Comparison of ENCODE assay signal across 13 cellular contexts in genomic region chr5:172280937-172281336, GRCh38. TPM values are rescaled to one million over a fixed set of nuclear protein-coding genes. Genes with fewer than 3 reads are reported as not detected.
DNase-seq lines count a peak whose midpoint lies in the region; ATAC-seq, FAIRE-seq and TF ChIP-seq lines count a peak whose summit lies in the region.
"Had no signal": no experiment of that assay in that cellular context is flagged by ENCODE, and none has a peak within 500 bp of the region (broad histone marks: within the 10 kb centered on the region; RNA-seq: fewer than 3 reads in every experiment).

No MANE protein-coding gene starts in this region.

- no peak for FAIRE-seq in keratinocyte (lab: Jason Lieb, UNC)

- H3K4me2 ChIP-seq in keratinocyte (ENCODE audit: control insufficient read depth, extremely low read depth, insufficient read depth, low read depth, low read length), result peak overlapping the region; percentile 91
- H3K4me2 ChIP-seq in MM.1S (ENCODE audit: low read depth, low read length), result no peak overlapping the region

- H3K79me2 ChIP-seq in ACC112 (ENCODE audit: control insufficient read depth, insufficient read depth, low read length, unreplicated experiment) (peaks cover 70% of the 10 kb centered on the region), keratinocyte (ENCODE audit: control insufficient read depth, insufficient read depth, low read length) (peaks cover 71% of the 10 kb centered on the region), MM.1S (ENCODE audit: low read length) (peaks cover 40% of the 10 kb centered on the region)

- no peaks in the 10 kb centered on the region for H3K9me2 ChIP-seq in MM.1S (replicated peaks; ENCODE audit: insufficient read depth, low read length)

- CTCF ChIA-PET in HEK293 (lab: Yijun Ruan, JAX), result interaction anchor here (0.6 to 1.1 kb wide), 7 partner anchors 10 to 887 kb away, joined by 3 to 5 read pairs (median 4); no protein-coding TSS in a partner anchor

- no peak for ATAC-seq in HG02678 (IDR thresholded peaks at IDR 0.05; ENCODE audit: unreplicated experiment)
- ATAC-seq: naive thymus-derived CD4-positive, alpha-beta T cell had no signal

- dilution Hi-C loops in keratinocyte (cut with MboI; ENCODE audit: extremely low pct_ligation_motif_present, low sequenced_read_pairs), result no loop called here

- H3K4me3 ChIP-seq in ACC112 (ENCODE audit: low read depth, low read length) (peak overlapping the region; percentile 97), HEK293 (ENCODE audit: low read depth, low read length) (no peak overlapping the region), keratinocyte (ENCODE audit: control insufficient read depth in 2 of 3, extremely low read depth in 1 of 3, insufficient read depth in 2 of 3, low read depth in 1 of 3, low read length in 3 of 3) (peak overlapping the region in 1 of 3 experiments; percentile 98), left ventricle myocardium inferior (no peak overlapping the region), MM.1S (ENCODE audit: low read length) (no peak overlapping the region)
- H3K4me3 ChIP-seq: transverse colon had no signal

- TF ChIP-seq CTCF in HEK293 (tag by site-specific recombination; IDR thresholded peaks at IDR 0.05) (no peak), keratinocyte (optimal IDR thresholded peaks at IDR 0.05 in 1 of 3, IDR thresholded peaks at IDR 0.05 in 1 of 3, conservative IDR thresholded peaks at IDR 0.05 in 1 of 3; ENCODE audit: extremely low read depth in 1 of 3, insufficient read depth in 2 of 3, low read length in 3 of 3) (no peak), left ventricle myocardium inferior (IDR thresholded peaks at IDR 0.05; ENCODE audit: borderline replicate concordance) (no peak), MM.1S (IDR thresholded peaks at IDR 0.05; ENCODE audit: low read length) (no peak)

- H3K9me3 ChIP-seq in HEK293 (ENCODE audit: control insufficient read depth, insufficient read depth, low read depth, low read length), result no peaks in the 10 kb centered on the region
- H3K9me3 ChIP-seq in keratinocyte (ENCODE audit: control insufficient read depth, low read depth, low read length), result no peaks in the 10 kb centered on the region
- no peaks in the 10 kb centered on the region for H3K9me3 ChIP-seq in left ventricle myocardium inferior (replicated peaks)
- no peaks in the 10 kb centered on the region for H3K9me3 ChIP-seq in MM.1S (replicated peaks; ENCODE audit: insufficient read depth, low read length)
- H3K9me3 ChIP-seq: Peyer's patch, transverse colon had no signal

- intact Hi-C loops in left ventricle myocardium inferior (cut with micrococcal nuclease), result loop anchor here (10.0 kb wide), 1 partner anchor 176 kb away; no protein-coding TSS in a partner anchor

- H2AFZ ChIP-seq in ACC112 (ENCODE audit: low read length, unreplicated experiment) (no peak overlapping the region), keratinocyte (ENCODE audit: control insufficient read depth, low read length) (no peak overlapping the region), MM.1S (ENCODE audit: low read length) (no peak overlapping the region)

- H3F3A ChIP-seq in MM.1S (ENCODE audit: insufficient read depth, low read length), result no peaks in the 10 kb centered on the region

- H3K9me1 ChIP-seq in keratinocyte (ENCODE audit: control insufficient read depth, extremely low read depth, insufficient read depth, low read length), result no peaks in the 10 kb centered on the region

- DNase-seq in amniotic stem cell (lab: John Stamatoyannopoulos, UW) (peak; percentile 43), keratinocyte (ENCODE audit: low read depth, low spot score) (no peak), cortex of kidney (lab: John Stamatoyannopoulos, UW) (no peak), left ventricle myocardium inferior (no peak), MM.1S (no peak)
- DNase-seq: activated CD4-positive, alpha-beta T cell treated with anti-CD3 and anti-CD28 coated beads for 4 hours; naive thymus-derived CD4-positive, alpha-beta T cell; NCI-H1092; Peyer's patch; transverse colon had no signal

- H3K36me3 ChIP-seq in ACC112 (ENCODE audit: insufficient read depth, low read length) (0 out of 2 replicates have a peak, but pooled peaks cover 5% of the 10 kb centered on the region), HEK293 (ENCODE audit: control insufficient read depth in 2 of 2, insufficient read depth in 1 of 2, low read length in 2 of 2) (peaks cover 0 to 4% of the 10 kb centered on the region in 2 experiments; a peak in 2 of 3 replicates), keratinocyte (ENCODE audit: control insufficient read depth in 2 of 2, extremely low read depth in 1 of 2, insufficient read depth in 2 of 2, low read length in 2 of 2) (peaks cover 2% of the 10 kb centered on the region in 2 experiments), left ventricle myocardium inferior (no peaks in the 10 kb centered on the region), MM.1S (replicated peaks; ENCODE audit: insufficient read depth, low read length) (no peaks in the 10 kb centered on the region)
- H3K36me3 ChIP-seq: Peyer's patch, transverse colon had no signal

- no peaks in the 10 kb centered on the region for H3K27me3 ChIP-seq in ACC112 (ENCODE audit: insufficient read depth, low read length)
- no peaks in the 10 kb centered on the region for H3K27me3 ChIP-seq in keratinocyte (ENCODE audit: control insufficient read depth, extremely low read depth, insufficient read depth, low read length)
- H3K27me3 ChIP-seq in left ventricle myocardium inferior (ENCODE audit: low read depth), result no peaks in the 10 kb centered on the region
- H3K27me3 ChIP-seq in MM.1S (replicated peaks; ENCODE audit: insufficient read depth, low read length), result peaks cover 10% of the 10 kb centered on the region; the same call in 1 of the 2 replicates
- H3K27me3 ChIP-seq: Peyer's patch, transverse colon had no signal

- H3K27ac ChIP-seq in ACC112 (ENCODE audit: low read depth, low read length) (peak overlapping the region; percentile 68; the same call in 1 of the 2 replicates), HEK293 (ENCODE audit: extremely low read depth, low read depth, low read length) (no peak overlapping the region), keratinocyte (ENCODE audit: control insufficient read depth, insufficient read depth, low read length) (no peak overlapping the region), left ventricle myocardium inferior (replicated peaks) (no peak overlapping the region), MM.1S (ENCODE audit: low read length) (no peak overlapping the region)
- H3K27ac ChIP-seq: Peyer's patch, transverse colon had no signal

- peaks cover 45% of the 10 kb centered on the region for H3K4me1 ChIP-seq in ACC112 (ENCODE audit: control insufficient read depth, insufficient read depth, low read length, unreplicated experiment)
- H3K4me1 ChIP-seq in HEK293 (ENCODE audit: control insufficient read depth, insufficient read depth, low read length), result peaks cover 18% of the 10 kb centered on the region
- H3K4me1 ChIP-seq in keratinocyte (ENCODE audit: control insufficient read depth, extremely low read depth, insufficient read depth, low read length), result peaks cover 28% of the 10 kb centered on the region
- peaks cover 50% of the 10 kb centered on the region for H3K4me1 ChIP-seq in left ventricle myocardium inferior
- no peaks in the 10 kb centered on the region for H3K4me1 ChIP-seq in MM.1S (ENCODE audit: low read length)

- POLR2A ChIA-PET in HEK293 (lab: Yijun Ruan, JAX), result no interaction called here

- H3K9ac ChIP-seq in keratinocyte (ENCODE audit: control insufficient read depth, extremely low read depth, insufficient read depth, low read length) (no peak overlapping the region), MM.1S (ENCODE audit: low read length) (no peak overlapping the region)

- H4K20me1 ChIP-seq in keratinocyte (ENCODE audit: control insufficient read depth, extremely low read depth, insufficient read depth, low read length), result no peaks in the 10 kb centered on the region
- no peaks in the 10 kb centered on the region for H4K20me1 ChIP-seq in MM.1S (ENCODE audit: insufficient read depth, low read length)

TF ChIP-seq in HEK293, 187 proteins besides CTCF, POLR2A, EP300 and RAD21 (continues in another document):
- peak; percentile 36; the same call in 1 of the 2 replicates for TF ChIP-seq OSR2 (tag by site-specific recombination; IDR thresholded peaks at IDR 0.05)

RNA-seq across cellular contexts. Expression of gene UBTD2, which starts 2.6 kb away (rescaled TPM):
- polyA plus RNA-seq in keratinocyte, result 9.0 to 16.2 TPM (median 13.2 TPM) in 3 replicates
- polyA plus RNA-seq in keratinocyte (2011; ENCODE audit: low read depth), result 4.7 TPM
- 9.9 and 18.0 TPM in 2 replicates for polyA plus RNA-seq in keratinocyte (2011; cell fraction: cytosol; rRNA removed)
- 9.9 and 11.6 TPM in 2 replicates for polyA plus RNA-seq in keratinocyte (2011; cell fraction: nucleus; rRNA removed)
- 7.4 and 12.0 TPM in 2 replicates for polyA plus RNA-seq in keratinocyte (2012; ENCODE audit: low replicate concordance)
- 6.5 to 15.1 TPM (median 8.0 TPM) in 3 replicates for polyA minus RNA-seq in keratinocyte
- 6.5 TPM for polyA minus RNA-seq in keratinocyte (2011; cell fraction: cytosol; rRNA and poly(A)+ RNA removed)
- polyA minus RNA-seq in keratinocyte (2011; cell fraction: nucleus; rRNA and poly(A)+ RNA removed), result 4.5 and 9.9 TPM in 2 replicates
- total RNA-seq in left ventricle myocardium inferior, result 7.6 TPM
